Comparison of ENCODE assay signal across 10 cellular contexts in the genomic region with DNA sequence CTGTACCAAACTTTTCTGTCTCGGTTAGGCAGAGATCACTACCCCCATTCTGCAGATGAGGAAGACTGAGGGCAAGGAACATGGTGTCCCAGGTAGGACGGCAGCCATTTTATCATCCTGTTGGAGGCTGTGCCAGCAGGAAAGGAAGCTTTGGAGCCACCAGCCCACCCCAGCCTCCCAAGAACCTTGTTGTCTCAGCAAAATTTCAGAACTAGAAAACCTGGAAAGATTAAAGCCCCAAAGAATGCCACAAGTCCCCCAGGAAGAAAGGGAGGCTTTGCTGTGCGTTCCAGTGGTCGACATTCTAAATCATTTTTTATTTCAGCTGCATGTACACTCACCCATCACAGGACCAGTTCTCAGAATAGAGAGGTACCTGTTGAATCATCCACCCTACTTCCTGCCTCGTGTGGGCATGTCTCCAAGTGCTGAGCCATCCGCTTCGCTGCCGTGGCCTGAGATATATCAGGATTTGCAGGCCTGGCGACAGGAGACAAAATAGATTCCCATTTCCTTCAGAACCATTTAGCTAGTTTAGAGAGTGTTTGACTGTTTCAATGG. TPM values are rescaled to one million over a fixed set of nuclear protein-coding genes. Genes with fewer than 3 reads are reported as not detected.
DNase-seq lines count a peak whose midpoint lies in the region; ATAC-seq and TF ChIP-seq lines count a peak whose summit lies in the region.
"Had no signal": no experiment of that assay in that cellular context is flagged by ENCODE, and none has a peak within 500 bp of the region (broad histone marks: within the 10 kb centered on the region; RNA-seq: fewer than 3 reads in every experiment).

No MANE protein-coding gene starts in this region.

- H3K27ac Mint-ChIP-seq in activated T-cell treated with anti-CD3 and anti-CD28 coated beads, Interleukin-2, amount 50 U/mL, for 24 hours = peak overlapping the region; percentile 90
- H3K27ac Mint-ChIP-seq in stimulated activated naive CD8-positive, alpha-beta T cell treated with anti-CD3 and anti-CD28 coated beads, Interleukin-15, amount 100 ng/mL, for 72 hours = peak overlapping the region; percentile 65 to 74
- H3K27ac Mint-ChIP-seq: CD4-positive, alpha-beta T cell had no signal

- H3K4me3 Mint-ChIP-seq in activated T-cell treated with anti-CD3 and anti-CD28 coated beads, Interleukin-2, amount 50 U/mL, for 24 hours = peak overlapping the region; percentile 46
- peak overlapping the region; percentile 26 to 46 for H3K4me3 Mint-ChIP-seq in stimulated activated naive CD8-positive, alpha-beta T cell treated with anti-CD3 and anti-CD28 coated beads, Interleukin-15, amount 100 ng/mL, for 72 hours
- H3K4me3 Mint-ChIP-seq: CD4-positive, alpha-beta T cell had no signal

- TF ChIP-seq CTCF in hepatocyte (IDR thresholded peaks at IDR 0.05; ENCODE audit: poor library complexity) = no peak

- H3K9me3 ChIP-seq in hepatocyte (ENCODE audit: low read depth) = no peaks in the 10 kb centered on the region

- peaks cover 13% of the 10 kb centered on the region for H3K27me3 Mint-ChIP-seq in activated T-cell treated with anti-CD3 and anti-CD28 coated beads, Interleukin-2, amount 50 U/mL, for 24 hours
- H3K27me3 Mint-ChIP-seq in stimulated activated naive CD8-positive, alpha-beta T cell treated with anti-CD3 and anti-CD28 coated beads, Interleukin-15, amount 100 ng/mL, for 72 hours = peaks cover 13% of the 10 kb centered on the region

- H3K4me1 Mint-ChIP-seq in activated T-cell treated with anti-CD3 and anti-CD28 coated beads, Interleukin-2, amount 50 U/mL, for 24 hours (ENCODE audit: low read depth) = peaks cover 25% of the 10 kb centered on the region
- H3K4me1 Mint-ChIP-seq in stimulated activated naive CD8-positive, alpha-beta T cell treated with anti-CD3 and anti-CD28 coated beads, Interleukin-15, amount 100 ng/mL, for 72 hours = peaks cover 27% of the 10 kb centered on the region

- DNase-seq in activated CD4-positive, alpha-beta T cell treated with anti-CD3 and anti-CD28 coated beads for 24 hours (ENCODE audit: low read depth in 2 of 2) = peak; percentile 29 to 34
- DNase-seq in activated CD4-positive, alpha-beta T cell treated with anti-CD3 and anti-CD28 coated beads for 1 hour = no peak
- DNase-seq in activated T-cell treated with anti-CD3 and anti-CD28 coated beads, Interleukin-2, amount 50 U/mL, for 24 hours = peak; percentile 63
- DNase-seq in hepatocyte (ENCODE audit: low spot score) (peak; percentile 45), NCI-H2107 treated with DMSO at 0.1 percent for 48 hours (lab: John Stamatoyannopoulos, UW; ENCODE audit: unreplicated experiment) (no peak), T-helper 9 cell (no peak)
- peak; percentile 30 to 53 for DNase-seq in stimulated activated naive CD8-positive, alpha-beta T cell treated with anti-CD3 and anti-CD28 coated beads, Interleukin-15, amount 100 ng/mL, for 72 hours

- no peaks in the 10 kb centered on the region for H3K9me3 Mint-ChIP-seq in activated T-cell treated with anti-CD3 and anti-CD28 coated beads, Interleukin-2, amount 50 U/mL, for 24 hours
- H3K9me3 Mint-ChIP-seq in stimulated activated naive CD8-positive, alpha-beta T cell treated with anti-CD3 and anti-CD28 coated beads, Interleukin-15, amount 100 ng/mL, for 72 hours = no peaks in the 10 kb centered on the region
- H3K9me3 Mint-ChIP-seq: CD4-positive, alpha-beta T cell had no signal

- H3K4me3 ChIP-seq in hepatocyte = no peak overlapping the region

- H2AFZ ChIP-seq in hepatocyte = no peak overlapping the region
- H2AFZ ChIP-seq: parathyroid adenoma had no signal

- no peak overlapping the region for H3K27ac ChIP-seq in hepatocyte
- H3K27ac ChIP-seq: parathyroid adenoma had no signal

- no peaks in the 10 kb centered on the region for H3K4me1 ChIP-seq in hepatocyte (ENCODE audit: insufficient read depth)
- H3K4me1 ChIP-seq: parathyroid adenoma had no signal

- H3K27me3 ChIP-seq in hepatocyte = no peaks in the 10 kb centered on the region

- no peaks in the 10 kb centered on the region for H3K79me2 ChIP-seq in hepatocyte
- H3K79me2 ChIP-seq: parathyroid adenoma had no signal

- no peak overlapping the region for H3K4me2 ChIP-seq in hepatocyte

- no peaks in the 10 kb centered on the region for H3K36me3 Mint-ChIP-seq in activated T-cell treated with anti-CD3 and anti-CD28 coated beads, Interleukin-2, amount 50 U/mL, for 24 hours (ENCODE audit: low read depth)

- no peaks in the 10 kb centered on the region for H4K20me1 ChIP-seq in hepatocyte (ENCODE audit: insufficient read depth, poor library complexity, severe bottlenecking)

- 68% methylated on average over 9 of the region's 9 CpGs for WGBS in hepatocyte (ENCODE audit: low lambda C conversion rate, missing lambda C conversion rate)

- no peaks in the 10 kb centered on the region for H3K36me3 ChIP-seq in hepatocyte (replicated peaks; ENCODE audit: insufficient read depth, low read depth)

- H3K9me2 ChIP-seq in hepatocyte (replicated peaks; ENCODE audit: insufficient read depth) = no peaks in the 10 kb centered on the region

- ATAC-seq in stimulated activated naive CD8-positive, alpha-beta T cell treated with anti-CD3 and anti-CD28 coated beads, Interleukin-15, amount 100 ng/mL, for 72 hours = peak; percentile 96
- ATAC-seq in GM19452 (IDR thresholded peaks at IDR 0.05; ENCODE audit: unreplicated experiment) = no peak

RNA-seq across cellular contexts. Expression of a gene that starts 12.9 kb away (rescaled TPM):
- total RNA-seq in hepatocyte = 171 and 211 TPM in 2 replicates
- polyA plus RNA-seq in hepatocyte = 70.4 and 90.8 TPM in 2 replicates

RNA-seq across cellular contexts. Expression of a gene that starts 35.1 kb away (rescaled TPM):
- 4.9 and 8.5 TPM in 2 replicates for total RNA-seq in hepatocyte
- 7.7 and 9.7 TPM in 2 replicates for polyA plus RNA-seq in hepatocyte

Comparison
In these comparisons a context has a peak if more than half of its experiments do, and no peak if none do; other contexts are left out.
1. DNase-seq: peak in activated CD4-positive, alpha-beta T cell treated with anti-CD3 and anti-CD28 coated beads for 24 hours (2 of 2), activated T-cell treated with anti-CD3 and anti-CD28 coated beads, Interleukin-2, amount 50 U/mL, for 24 hours (single experiment), hepatocyte (single experiment) and stimulated activated naive CD8-positive, alpha-beta T cell treated with anti-CD3 and anti-CD28 coated beads, Interleukin-15, amount 100 ng/mL, for 72 hours (2 of 2); none in activated CD4-positive, alpha-beta T cell treated with anti-CD3 and anti-CD28 coated beads for 1 hour (single experiment), NCI-H2107 treated with DMSO at 0.1 percent for 48 hours (single experiment) and T-helper 9 cell (single experiment).